In genomic region chr1:111199329-111199728, GRCh38 we compare ENCODE assay signal across 13 cellular contexts. TPM values are rescaled to one million over a fixed set of nuclear protein-coding genes. Genes with fewer than 3 reads are reported as not detected.
DNase-seq lines count a peak whose midpoint lies in the region; ATAC-seq and TF ChIP-seq lines count a peak whose summit lies in the region.
"Had no signal": no experiment of that assay in that cellular context is flagged by ENCODE, and none has a peak within 500 bp of the region (broad histone marks: within the 10 kb centered on the region; RNA-seq: fewer than 3 reads in every experiment).

No MANE protein-coding gene starts in this region.

- H3K18ac ChIP-seq in trophoblast cell (ENCODE audit: low read length): no peak overlapping the region

- no peak for ATAC-seq in central memory CD8-positive, alpha-beta T cell (replicated peaks; ENCODE audit: extremely low read depth, poor library complexity, severe bottlenecking)
- no peak for ATAC-seq in HG03108 (IDR thresholded peaks at IDR 0.05; ENCODE audit: unreplicated experiment)

- H3K79me2 ChIP-seq in OCI-LY1 (ENCODE audit: insufficient read depth, low read length) (peaks cover 10% of the 10 kb centered on the region; the same call in 1 of the 2 replicates), trophoblast cell (ENCODE audit: control insufficient read depth, insufficient read depth, low read length, poor library complexity) (peaks cover 2% of the 10 kb centered on the region)

- no peak for TF ChIP-seq CTCF in OCI-LY1 (IDR thresholded peaks at IDR 0.05; ENCODE audit: low read length)

- H2BK5ac ChIP-seq in trophoblast cell (ENCODE audit: low read depth, low read length, poor library complexity): peak overlapping the region; percentile 24

- H3K9me3 ChIP-seq in CD8-positive, alpha-beta memory T cell (ENCODE audit: low read length): no peaks in the 10 kb centered on the region
- H3K9me3 ChIP-seq in OCI-LY1 (ENCODE audit: low read length): no peaks in the 10 kb centered on the region
- no peaks in the 10 kb centered on the region for H3K9me3 ChIP-seq in trophoblast cell (ENCODE audit: insufficient read depth, low read depth, low read length)
- H3K9me3 ChIP-seq: gastroesophageal sphincter had no signal

- H4K12ac ChIP-seq in trophoblast cell (ENCODE audit: low read depth, low read length): no peak overlapping the region

- peak overlapping the region; percentile 32 for H3K14ac ChIP-seq in trophoblast cell (ENCODE audit: low read length)

- H3K9me2 ChIP-seq in OCI-LY1 (ENCODE audit: low read depth, low read length): no peaks in the 10 kb centered on the region

- peak overlapping the region; percentile 93 to 100 (median 96) for H3K27ac Mint-ChIP-seq in CD8-positive, alpha-beta memory T cell
- H3K27ac Mint-ChIP-seq in central memory CD8-positive, alpha-beta T cell (ENCODE audit: low read depth): peak overlapping the region; percentile 99

- peak overlapping the region; percentile 57 for H2BK120ac ChIP-seq in trophoblast cell (ENCODE audit: insufficient read depth, low read length, poor library complexity)

- peaks cover 49% of the 10 kb centered on the region for H3K36me3 ChIP-seq in CD8-positive, alpha-beta memory T cell (ENCODE audit: insufficient read depth, low read length)
- peaks cover 81% of the 10 kb centered on the region for H3K36me3 ChIP-seq in OCI-LY1 (ENCODE audit: insufficient read depth, low read length)
- H3K36me3 ChIP-seq in trophoblast cell (ENCODE audit: control insufficient read depth in 1 of 2, insufficient read depth in 2 of 2, low read length in 2 of 2): no peaks in the 10 kb centered on the region
- H3K36me3 ChIP-seq: gastroesophageal sphincter had no signal

- H4K20me1 ChIP-seq in OCI-LY1 (ENCODE audit: insufficient read depth, low read length): no peaks in the 10 kb centered on the region

- peaks cover 0 to 3% of the 10 kb centered on the region in 2 donors for H3K27me3 Mint-ChIP-seq in CD8-positive, alpha-beta memory T cell
- no peaks in the 10 kb centered on the region for H3K27me3 Mint-ChIP-seq in central memory CD8-positive, alpha-beta T cell

- POLR2A ChIA-PET in CD8-positive, alpha-beta memory T cell (lab: Charles Lee): interaction anchor here (0.6 to 10.8 kb wide), 5 partner anchors 12 to 443 kb away, joined by 3 to 259 read pairs (median 4); partner anchors contain the start of genes CEPT1 and DRAM2

- peak overlapping the region; percentile 62 for H3K27ac ChIP-seq in CD8-positive, alpha-beta memory T cell (ENCODE audit: low read depth, low read length)
- peak overlapping the region; percentile 89 for H3K27ac ChIP-seq in OCI-LY1 (ENCODE audit: low read depth, low read length, poor library complexity, severe bottlenecking)
- no peak overlapping the region for H3K27ac ChIP-seq in trophoblast cell (ENCODE audit: low read depth, low read length)

- H3K4ac ChIP-seq in trophoblast cell (ENCODE audit: low read depth, low read length): peak overlapping the region; percentile 13

- H3K79me1 ChIP-seq in trophoblast cell (ENCODE audit: low read length): peaks cover 39% of the 10 kb centered on the region

- peak overlapping the region; percentile 96 for H3K4me3 ChIP-seq in CD8-positive, alpha-beta memory T cell (ENCODE audit: low read length)
- no peak overlapping the region for H3K4me3 ChIP-seq in OCI-LY1 (ENCODE audit: low read depth, low read length, poor library complexity, severe bottlenecking)
- no peak overlapping the region for H3K4me3 ChIP-seq in trophoblast cell (ENCODE audit: low read depth, low read length)

- no peak for DNase-seq in CD8-positive, alpha-beta memory T cell
- no peak for DNase-seq in central memory CD8-positive, alpha-beta T cell (ENCODE audit: low spot score in 2 of 2)
- DNase-seq in trophoblast cell (no peak), kidney glomerular epithelial cell (lab: John Stamatoyannopoulos, UW) (no peak), C1 segment of cervical spinal cord (lab: John Stamatoyannopoulos, UW) (no peak), HCEC 1CT (no peak)
- DNase-seq: cortex of kidney, DMS 273 treated with DMSO at 0.1 percent for 48 hours, NCI-H1694 treated with DMSO at 0.1 percent for 48 hours had no signal

- no peaks in the 10 kb centered on the region for H3K27me3 ChIP-seq in CD8-positive, alpha-beta memory T cell (ENCODE audit: insufficient read depth, low read length, poor library complexity, severe bottlenecking)
- no peaks in the 10 kb centered on the region for H3K27me3 ChIP-seq in OCI-LY1 (ENCODE audit: insufficient read depth, low read length)
- H3K27me3 ChIP-seq in trophoblast cell (ENCODE audit: insufficient read depth, low read length): no peaks in the 10 kb centered on the region

- H4K8ac ChIP-seq in trophoblast cell (ENCODE audit: low read depth, low read length): no peak overlapping the region

- peak overlapping the region; percentile 97 to 100 (median 99) for H3K4me3 Mint-ChIP-seq in CD8-positive, alpha-beta memory T cell
- peak overlapping the region; percentile 99 for H3K4me3 Mint-ChIP-seq in central memory CD8-positive, alpha-beta T cell

- H3K9me3 Mint-ChIP-seq in CD8-positive, alpha-beta memory T cell: no peaks in the 10 kb centered on the region
- H3K9me3 Mint-ChIP-seq in central memory CD8-positive, alpha-beta T cell: no peaks in the 10 kb centered on the region

- peak overlapping the region; percentile 68 for H4K91ac ChIP-seq in trophoblast cell (ENCODE audit: low read depth, low read length)

- H3K4me1 ChIP-seq in CD8-positive, alpha-beta memory T cell (ENCODE audit: insufficient read depth, low read length): peaks cover 62% of the 10 kb centered on the region
- H3K4me1 ChIP-seq in OCI-LY1 (ENCODE audit: insufficient read depth, low read length, severe bottlenecking) (peaks cover 68% of the 10 kb centered on the region), trophoblast cell (ENCODE audit: control insufficient read depth in 1 of 2, insufficient read depth in 2 of 2, low read length in 2 of 2) (peaks cover 19 to 31% of the 10 kb centered on the region in 2 experiments)

- H2AK5ac ChIP-seq in trophoblast cell (ENCODE audit: low read length): no peak overlapping the region

- H3K4me1 Mint-ChIP-seq in CD8-positive, alpha-beta memory T cell: peaks cover 70 to 72% (median 72%) of the 10 kb centered on the region in 3 donors
- H3K4me1 Mint-ChIP-seq in central memory CD8-positive, alpha-beta T cell: peaks cover 72% of the 10 kb centered on the region

- no peak overlapping the region for H3K23ac ChIP-seq in trophoblast cell (ENCODE audit: low read length)

- no peak overlapping the region; the same call in 1 of the 2 replicates for H3K4me2 ChIP-seq in OCI-LY1 (ENCODE audit: low read length)
- no peak overlapping the region for H3K4me2 ChIP-seq in trophoblast cell (ENCODE audit: low read length)

- peak overlapping the region; percentile 35 for H3K9ac ChIP-seq in OCI-LY1 (ENCODE audit: low read length)
- H3K9ac ChIP-seq in trophoblast cell (ENCODE audit: low read length): no peak overlapping the region

- no peaks in the 10 kb centered on the region for H3F3A ChIP-seq in OCI-LY1 (ENCODE audit: insufficient read depth, low read length)

- peak overlapping the region; percentile 74 for H2BK12ac ChIP-seq in trophoblast cell (ENCODE audit: low read length)

- H3K36me3 Mint-ChIP-seq in CD8-positive, alpha-beta memory T cell: peaks cover 36 to 68% (median 49%) of the 10 kb centered on the region in 3 donors
- H3K36me3 Mint-ChIP-seq in central memory CD8-positive, alpha-beta T cell (ENCODE audit: insufficient read depth): peaks cover 61% of the 10 kb centered on the region

- no CpG with 5 or more reads among the region's 3 CpGs for WGBS in trophoblast cell (ENCODE audit: extremely low coverage, insufficient coverage, insufficient read length)

- no peak overlapping the region for H2AFZ ChIP-seq in OCI-LY1 (ENCODE audit: low read length)
- H2AFZ ChIP-seq in trophoblast cell (ENCODE audit: insufficient read depth, low read length, poor library complexity): no peak overlapping the region

- CTCF ChIA-PET in CD8-positive, alpha-beta memory T cell (lab: Charles Lee): interaction anchor here (1.1 to 10.8 kb wide), 5 partner anchors 8 to 135 kb away, joined by 3 to 252 read pairs (median 7); no protein-coding TSS in a partner anchor

RNA-seq across cellular contexts. Expression of gene DENND2D, which starts 1.1 kb away (rescaled TPM):
- 100 to 1,000 TPM; 185 to 196 TPM for total RNA-seq in CD8-positive, alpha-beta memory T cell
- 258 TPM for polyA plus RNA-seq in CD8-positive, alpha-beta memory T cell
- 4.9 and 5.1 TPM in 2 replicates for polyA plus RNA-seq in trophoblast cell (2013)

RNA-seq across cellular contexts. Expression of gene CHI3L2, which starts 28.2 kb away (rescaled TPM):
- total RNA-seq in CD8-positive, alpha-beta memory T cell: 1 to 10 TPM; 1.6 to 1.9 TPM
- polyA plus RNA-seq in CD8-positive, alpha-beta memory T cell: 20.8 TPM
- polyA plus RNA-seq in trophoblast cell (2013): 1.3 and 1.8 TPM in 2 replicates
- total RNA-seq: progenitor cell of endocrine pancreas had no signal

RNA-seq across cellular contexts. Expression of gene CEPT1, which starts 59.3 kb away (rescaled TPM):
- total RNA-seq in CD8-positive, alpha-beta memory T cell: 10 to 100 TPM; 38.9 to 41.3 TPM
- polyA plus RNA-seq in CD8-positive, alpha-beta memory T cell: 23.4 TPM
- 35.0 and 35.5 TPM in 2 replicates for polyA plus RNA-seq in trophoblast cell (2013)

RNA-seq across cellular contexts. Expression of gene DRAM2, which starts 59.4 kb away (rescaled TPM):
- 10 to 100 TPM; 25.0 to 27.8 TPM for total RNA-seq in CD8-positive, alpha-beta memory T cell
- polyA plus RNA-seq in CD8-positive, alpha-beta memory T cell: 69.3 TPM
- polyA plus RNA-seq in trophoblast cell (2013): 77.9 and 79.0 TPM in 2 replicates
